ENCODE assay signal across 1 cellular context in genomic region chr4:8690811-8691775, GRCh38.
TF ChIP-seq lines count a peak whose summit lies in the region.

No MANE protein-coding gene starts in this region.

TF ChIP-seq in WTC11, 78 proteins besides CTCF, POLR2A, EP300 and RAD21 (continued from another document):
- TF ChIP-seq STAT6 (CRISPR knock-in tag; conservative IDR thresholded peaks at IDR 0.05; ENCODE audit: low read depth) (no peak), FOXJ3 (CRISPR knock-in tag; IDR thresholded peaks at IDR 0.05; ENCODE audit: borderline replicate concordance) (no peak), ZBTB43 (CRISPR knock-in tag; IDR thresholded peaks at IDR 0.05) (no peak), ATF2 (CRISPR knock-in tag; IDR thresholded peaks at IDR 0.05; ENCODE audit: borderline replicate concordance, low read depth) (no peak), CREM (CRISPR knock-in tag; IDR thresholded peaks at IDR 0.05) (no peak), TP53 (CRISPR knock-in tag; IDR thresholded peaks at IDR 0.05) (no peak)
TF ChIP-seq in WTC11: peak in this region for 0.
